ENCODE assay signal across 19 cellular contexts in genomic region chr5:62029303-62029702, GRCh38.
DNase-seq lines count a peak whose midpoint lies in the region; FAIRE-seq and TF ChIP-seq lines count a peak whose summit lies in the region.
"Had no signal": no experiment of that assay in that cellular context is flagged by ENCODE, and none has a peak within 500 bp of the region (broad histone marks: within the 10 kb centered on the region; RNA-seq: fewer than 3 reads in every experiment).

No MANE protein-coding gene starts in this region.

- no peak for FAIRE-seq in small intestine (lab: Jason Lieb, UNC)

- H4K20me1 ChIP-seq in smooth muscle cell (ENCODE audit: low read depth), result no peaks in the 10 kb centered on the region

- 65% methylated on average over 2 of the region's 2 CpGs for WGBS in smooth muscle cell (ENCODE audit: low lambda C conversion rate)
- 77 to 84% (median 78%) methylated on average over 2 of the region's 2 CpGs for WGBS in small intestine, 3 donors

- H3K9me3 ChIP-seq in smooth muscle cell (replicated peaks; ENCODE audit: low read depth) (no peaks in the 10 kb centered on the region), small intestine (ENCODE audit: control insufficient read depth, low read depth) (no peaks in the 10 kb centered on the region)
- H3K9me3 ChIP-seq: BE2C had no signal

- DNase-seq in HCEC 1CT (peak; percentile 10), SW 1271 (lab: John Stamatoyannopoulos, UW) (peak; percentile 14 to 37), foreskin fibroblast (peak; percentile 20 to 62), smooth muscle cell (lab: John Stamatoyannopoulos, UW; ENCODE audit: unreplicated experiment) (no peak), small intestine (no peak), NCI-H1694 treated with DMSO at 0.1 percent for 48 hours (lab: John Stamatoyannopoulos, UW) (no peak)
- DNase-seq in stimulated activated CD4-positive, alpha-beta T cell treated with anti-CD3 and anti-CD28 coated beads, Interleukin-1b, Interleukin-23, amount 100 ng/mL, for 48 hours, result no peak
- DNase-seq: activated CD4-positive, alpha-beta T cell treated with anti-CD3 and anti-CD28 coated beads, Interleukin-2, amount 50 U/mL, for 4 hours; activated naive CD8-positive, alpha-beta T cell treated with anti-CD3 and anti-CD28 coated beads, Interleukin-2, amount 10 ng/mL, durations not matched to agents 7 days and 5 days; BE2C; effector CD4-positive, alpha-beta T cell; left lung; NCI-H1105; PC-9; stimulated activated CD4-positive, alpha-beta T cell treated with anti-CD3 and anti-CD28 coated beads, Interleukin-4, amount 100 ng/mL, for 4 hours; stimulated activated CD8-positive, alpha-beta memory T cell treated with anti-CD3 and anti-CD28 coated beads, Interleukin-4, amount 100 ng/mL, for 48 hours had no signal

- no peaks in the 10 kb centered on the region for H3K4me1 ChIP-seq in smooth muscle cell (ENCODE audit: low read depth)
- H3K4me1 ChIP-seq in small intestine (ENCODE audit: control insufficient read depth in 2 of 2, insufficient read depth in 1 of 2, low read depth in 1 of 2, low read length in 1 of 2), result no peaks in the 10 kb centered on the region
- H3K4me1 ChIP-seq: BE2C, left lung had no signal

- H3K4me3 ChIP-seq in foreskin fibroblast (ENCODE audit: low read depth in 1 of 2, low read length in 2 of 2) (no peak overlapping the region), smooth muscle cell (no peak overlapping the region), small intestine (ENCODE audit: low read depth in 1 of 2, low read length in 2 of 2) (no peak overlapping the region)
- H3K4me3 ChIP-seq: cardiac muscle cell, left lung, PC-9 had no signal

- TF ChIP-seq CTCF in foreskin fibroblast (IDR thresholded peaks at IDR 0.05; ENCODE audit: low read depth, low read length) (no peak), smooth muscle cell (IDR thresholded peaks at IDR 0.05; ENCODE audit: borderline replicate concordance, insufficient read depth, poor library complexity, severe bottlenecking) (no peak)

- no peaks in the 10 kb centered on the region for H3K79me2 ChIP-seq in smooth muscle cell (ENCODE audit: low read depth)

- H3F3A ChIP-seq in smooth muscle cell (ENCODE audit: low read depth), result no peaks in the 10 kb centered on the region

- peak overlapping the region; percentile 40 for H3K27ac ChIP-seq in smooth muscle cell (ENCODE audit: low read depth)
- H3K27ac ChIP-seq in small intestine (ENCODE audit: low read depth in 1 of 2, low read length in 1 of 2), result no peak overlapping the region
- H3K27ac ChIP-seq: cardiac muscle cell, HL-60, KMS-11, left lung, PC-9 had no signal

- H3K27me3 ChIP-seq in smooth muscle cell (ENCODE audit: low read depth) (no peaks in the 10 kb centered on the region), small intestine (ENCODE audit: control insufficient read depth in 2 of 2, insufficient read depth in 2 of 2, low read length in 2 of 2) (no peaks in the 10 kb centered on the region)
- H3K27me3 ChIP-seq: BE2C, cardiac muscle cell, left lung had no signal

- H3K4me2 ChIP-seq in smooth muscle cell, result no peak overlapping the region
- H3K4me2 ChIP-seq: KMS-11, PC-9 had no signal

- no peak overlapping the region for H2AFZ ChIP-seq in smooth muscle cell (ENCODE audit: low read depth)
- H2AFZ ChIP-seq: PC-9 had no signal

- H3K36me3 ChIP-seq in smooth muscle cell (ENCODE audit: low read depth), result no peaks in the 10 kb centered on the region
- H3K36me3 ChIP-seq in small intestine (ENCODE audit: control insufficient read depth in 2 of 2, insufficient read depth in 2 of 2, low read length in 2 of 2), result no peaks in the 10 kb centered on the region
- H3K36me3 ChIP-seq: BE2C, cardiac muscle cell, left lung had no signal

- H3K9ac ChIP-seq in smooth muscle cell (ENCODE audit: low read depth), result no peak overlapping the region
- H3K9ac ChIP-seq: KMS-11 had no signal

Comparison
In these comparisons a context has a peak if more than half of its experiments do, and no peak if none do; other contexts are left out.
1. DNase-seq: peak in HCEC 1CT (single experiment), SW 1271 (2 of 2) and foreskin fibroblast (2 of 2); none in smooth muscle cell (single experiment), small intestine (single experiment), stimulated activated CD4-positive, alpha-beta T cell treated with anti-CD3 and anti-CD28 coated beads, Interleukin-1b, Interleukin-23, amount 100 ng/mL, for 48 hours (single experiment) and NCI-H1694 treated with DMSO at 0.1 percent for 48 hours (single experiment).